8 cellular contexts compared by ENCODE assay signal in genomic region chr3:97821413-97821809, GRCh38. TPM values are rescaled to one million over a fixed set of nuclear protein-coding genes. Genes with fewer than 3 reads are reported as not detected.
DNase-seq lines count a peak whose midpoint lies in the region; ATAC-seq, FAIRE-seq and TF ChIP-seq lines count a peak whose summit lies in the region.

No MANE protein-coding gene starts in this region.

- H2BK15ac ChIP-seq in mesenchymal stem cell (ENCODE audit: low read depth, poor library complexity, severe bottlenecking): no peak overlapping the region

- peak overlapping the region; percentile 85 for H3K27ac ChIP-seq in WERI-Rb-1
- peak overlapping the region in 57 of 59 donors; percentile 13 to 93 (median 83) for H3K27ac ChIP-seq in dorsolateral prefrontal cortex
- peak overlapping the region; percentile 66 for H3K27ac ChIP-seq in mesenchymal stem cell (ENCODE audit: low read length, poor library complexity, severe bottlenecking)

- H3K9ac ChIP-seq in mesenchymal stem cell (ENCODE audit: low read length): peak overlapping the region; percentile 91

- intact Hi-C loops in dorsolateral prefrontal cortex (cut with DNase I): loop anchor here (5.0 to 10.0 kb wide), 3 partner anchors 54 to 773 kb away; partner anchors contain the start of genes RIOX2 (in 2 of the 2) and CPOX (in 1 of the 2)

- peaks cover 11% of the 10 kb centered on the region for H3K79me1 ChIP-seq in mesenchymal stem cell (replicated peaks; ENCODE audit: low read length, poor library complexity, severe bottlenecking)

- H2AK5ac ChIP-seq in mesenchymal stem cell (ENCODE audit: low read length, severe bottlenecking): no peak overlapping the region

- peak overlapping the region in 1 of 2 experiments; percentile 71 for H2BK12ac ChIP-seq in mesenchymal stem cell (ENCODE audit: low read length in 2 of 2)

- peak overlapping the region; percentile 67 for H4K8ac ChIP-seq in mesenchymal stem cell (ENCODE audit: low read length)

- ATAC-seq in GM21367 (IDR thresholded peaks at IDR 0.05; ENCODE audit: unreplicated experiment) (peak; percentile 41), HG03571 (IDR thresholded peaks at IDR 0.05; ENCODE audit: unreplicated experiment) (peak; percentile 32)

- H4K91ac ChIP-seq in mesenchymal stem cell (ENCODE audit: low read length): no peak overlapping the region

- H3K23ac ChIP-seq in mesenchymal stem cell (ENCODE audit: low read length in 2 of 2): no peak overlapping the region

- H3K36me3 ChIP-seq in WERI-Rb-1 (peaks cover 4% of the 10 kb centered on the region; the same call in 1 of the 2 replicates), mesenchymal stem cell (ENCODE audit: control insufficient read depth in 1 of 2, insufficient read depth in 2 of 2, low read depth in 1 of 2, low read length in 2 of 2) (no peaks in the 10 kb centered on the region)

- TF ChIP-seq CTCF in WERI-Rb-1 (IDR thresholded peaks at IDR 0.05; ENCODE audit: low read depth, low read length): no peak
- TF ChIP-seq CTCF in dorsolateral prefrontal cortex (IDR thresholded peaks at IDR 0.05 in 54 of 56, conservative IDR thresholded peaks at IDR 0.05 in 2 of 56; ENCODE audit: low read depth in 1 of 56, partially characterized antibody in 56 of 56): peak in 2 of 56 donors; percentile 7 to 15

- peak overlapping the region; percentile 97 for H2AFZ ChIP-seq in mesenchymal stem cell (ENCODE audit: low read depth, low read length)

- no peak overlapping the region for H2BK120ac ChIP-seq in mesenchymal stem cell (ENCODE audit: low read depth, low read length)

- H3K4me3 ChIP-seq in WERI-Rb-1 (ENCODE audit: low read depth, low read length) (peak overlapping the region; percentile 71), dorsolateral prefrontal cortex (peak overlapping the region; percentile 58 to 97 (median 82)), mesenchymal stem cell (ENCODE audit: insufficient read depth in 1 of 2, low read depth in 1 of 2, low read length in 2 of 2) (peak overlapping the region; percentile 76 to 91)

- peak overlapping the region; percentile 88 for H3K4me2 ChIP-seq in mesenchymal stem cell (ENCODE audit: low read length, poor library complexity, severe bottlenecking)

- H3K9me3 ChIP-seq in WERI-Rb-1 (ENCODE audit: severe bottlenecking): no peaks in the 10 kb centered on the region
- H3K9me3 ChIP-seq in mesenchymal stem cell (ENCODE audit: control insufficient read depth, low read length): no peaks in the 10 kb centered on the region

- peak; percentile 72 for DNase-seq in DMS53 (lab: John Stamatoyannopoulos, UW)
- DNase-seq in WERI-Rb-1: peak; percentile 63
- DNase-seq in dorsolateral prefrontal cortex: peak; percentile 9 to 62 (median 40)
- peak; percentile 84 for DNase-seq in mesenchymal stem cell
- peak; percentile 49 for DNase-seq in stimulated activated naive CD4-positive, alpha-beta T cell treated with Interleukin-2 at 50 U/mL for 16 hours (lab: John Stamatoyannopoulos, UW)
- no peak for DNase-seq in RCC 7860 (ENCODE audit: low spot score)

- H3K4ac ChIP-seq in mesenchymal stem cell (ENCODE audit: low read depth in 1 of 2, low read length in 2 of 2): peak overlapping the region in 1 of 2 experiments; percentile 91

- H3K18ac ChIP-seq in mesenchymal stem cell (ENCODE audit: low read depth in 1 of 2, low read length in 2 of 2): peak overlapping the region in 1 of 2 experiments; percentile 90

- H3K14ac ChIP-seq in mesenchymal stem cell (ENCODE audit: low read length in 2 of 2): peak overlapping the region in 1 of 2 experiments; percentile 91

- WGBS in mesenchymal stem cell: under 1% methylated on average over 22 of the region's 22 CpGs

- no peak overlapping the region for H2BK5ac ChIP-seq in mesenchymal stem cell (ENCODE audit: low read depth, low read length, poor library complexity, severe bottlenecking)

- H3K27me3 ChIP-seq in WERI-Rb-1 (ENCODE audit: insufficient read depth, low read depth, severe bottlenecking): no peaks in the 10 kb centered on the region
- no peaks in the 10 kb centered on the region for H3K27me3 ChIP-seq in dorsolateral prefrontal cortex
- no peaks in the 10 kb centered on the region for H3K27me3 ChIP-seq in mesenchymal stem cell (ENCODE audit: control insufficient read depth in 1 of 2, insufficient read depth in 1 of 2, low read length in 2 of 2)

- no peak for FAIRE-seq in RCC 7860 (lab: Jason Lieb, UNC)

- H3K4me1 ChIP-seq in mesenchymal stem cell (ENCODE audit: control insufficient read depth, insufficient read depth, low read depth, low read length): peaks cover 4% of the 10 kb centered on the region

RNA-seq across cellular contexts. Expression of gene CRYBG3, which starts 0.4 kb away (rescaled TPM):
- total RNA-seq in dorsolateral prefrontal cortex: 10 to 100 TPM in 116 of 120 experiments, 1 to 10 TPM in 4; 9.4 to 40.2 (median 17.5) TPM
- 6.2 TPM for polyA plus RNA-seq in mesenchymal stem cell (2013, experiment 1 of 2)
- polyA plus RNA-seq in mesenchymal stem cell (2013, experiment 2 of 2): 5.8 TPM

RNA-seq across cellular contexts. Expression of gene ARL6, which starts 56.9 kb away (rescaled TPM):
- total RNA-seq in dorsolateral prefrontal cortex: 10 to 100 TPM; 13.1 to 47.1 (median 29.5) TPM
- 5.0 TPM for polyA plus RNA-seq in mesenchymal stem cell (2013, experiment 1 of 2)
- 5.9 TPM for polyA plus RNA-seq in mesenchymal stem cell (2013, experiment 2 of 2)
